In the genomic region with DNA sequence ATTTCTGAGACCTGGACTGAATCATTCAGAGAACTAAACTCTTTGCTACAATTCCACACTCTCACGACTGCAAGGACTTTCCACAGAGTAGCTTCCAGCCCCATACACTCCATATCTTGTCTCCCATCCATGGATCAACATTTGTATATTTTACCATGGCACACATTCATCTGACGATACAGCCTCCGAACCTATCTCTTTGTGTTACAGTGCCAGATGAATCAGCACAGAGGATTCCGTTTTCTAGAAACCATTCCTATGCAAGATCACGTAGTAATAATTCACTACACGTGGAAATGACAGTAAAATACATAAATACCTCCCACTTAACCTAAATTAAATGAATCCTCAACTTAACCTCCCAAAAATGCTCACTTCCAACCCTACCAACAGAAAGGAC, we compare ENCODE assay signal across 7 cellular contexts.
"Had no signal": no experiment of that assay in that cellular context is flagged by ENCODE, and none has a peak within 500 bp of the region (broad histone marks: within the 10 kb centered on the region; RNA-seq: fewer than 3 reads in every experiment).

No MANE protein-coding gene starts in this region.

- DNase-seq: GM23248, GOT3, H7, HFFc6, KBM-7 had no signal

- ATAC-seq: HCT116 had no signal

- H3K9me3 ChIP-seq: HAP-1 had no signal

- H3K9ac ChIP-seq: GM23248 had no signal

- H3K27ac ChIP-seq: GM23248 had no signal

- H3K4me3 ChIP-seq: GM23248, HAP-1 had no signal

- H3K4me1 ChIP-seq: HAP-1 had no signal

- H2AFZ ChIP-seq: GM23248 had no signal

- H3K36me3 ChIP-seq: HAP-1 had no signal
